8 cellular contexts compared by ENCODE assay signal in the genomic region with DNA sequence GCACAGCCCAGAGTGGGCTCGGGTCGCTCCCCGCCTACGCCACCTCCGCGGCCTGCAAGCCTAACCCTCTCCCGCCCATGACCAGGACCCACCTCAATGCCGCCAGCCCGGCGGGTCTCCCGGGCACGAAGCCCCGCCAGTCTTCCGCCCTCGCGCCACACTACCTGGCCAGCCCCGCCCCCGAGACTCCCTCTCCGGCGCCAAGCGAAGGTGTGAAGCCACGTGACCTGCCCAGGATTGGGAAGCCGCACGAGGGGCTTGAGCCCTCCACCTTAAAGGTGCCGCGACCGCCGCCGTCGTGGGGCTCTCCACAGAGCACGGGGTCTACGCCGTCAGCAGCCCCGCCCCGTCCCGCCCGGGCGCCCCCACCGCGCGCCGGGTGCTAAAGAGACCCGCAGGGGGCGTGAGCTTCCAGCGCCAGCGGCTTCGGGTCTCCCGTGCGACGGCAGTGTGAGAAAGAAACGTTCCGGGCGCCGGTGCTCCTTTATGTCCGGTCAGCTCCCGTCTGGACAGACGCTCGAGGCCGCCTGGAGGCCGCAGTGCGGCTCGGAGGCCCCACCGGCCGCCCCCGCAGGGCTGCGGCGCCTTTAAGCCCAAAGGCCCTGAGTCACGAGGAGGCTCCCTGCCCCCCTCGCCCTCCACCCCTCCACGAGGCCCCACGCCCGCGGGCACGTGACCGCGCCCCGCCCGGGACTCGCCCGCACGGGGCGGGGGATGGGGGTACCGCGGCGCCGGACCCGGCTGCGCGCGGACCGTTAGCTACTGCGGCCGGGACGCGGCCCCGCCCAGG. TPM values are rescaled to one million over a fixed set of nuclear protein-coding genes. Genes with fewer than 3 reads are reported as not detected.
A peak's percentile ranks its signal among the peaks of the same experiment; 100 is the strongest.
DNase-seq lines count a peak whose midpoint lies in the region; ATAC-seq and TF ChIP-seq lines count a peak whose summit lies in the region.

Gene CPEB1, minus strand, starts transcription at position 319 of the 790 bp plus-strand sequence. CDS start 18,904 bp downstream, outside the sequence.

- peak; percentile 69 for DNase-seq in Daoy (ENCODE audit: low read depth)
- DNase-seq in activated CD8-positive, alpha-beta memory T cell treated with anti-CD3 and anti-CD28 coated beads for 4 hours (ENCODE audit: low read depth in 2 of 2): peak; percentile 30
- DNase-seq in erythroblast (lab: John Stamatoyannopoulos, UW): peak; percentile 81 to 85
- no peak for DNase-seq in HuH-7 (ENCODE audit: low spot score)

- H3K27ac ChIP-seq in HUES6 (ENCODE audit: low read depth, low read length) (no peak within 1 kb of the TSS), muscle layer of colon (ENCODE audit: low read depth, low read length) (no peak within 1 kb of the TSS), stomach smooth muscle (ENCODE audit: low read length) (no peak within 1 kb of the TSS)

- H3K9ac ChIP-seq in HUES6 (ENCODE audit: low read length) (no peak within 1 kb of the TSS), muscle layer of colon (ENCODE audit: low read length) (no peak within 1 kb of the TSS), stomach smooth muscle (ENCODE audit: low read length in 2 of 2) (no peak within 1 kb of the TSS)

- no peak for ATAC-seq in HG03095 (IDR thresholded peaks at IDR 0.05; ENCODE audit: unreplicated experiment)

- H3K36me3 ChIP-seq in HUES6 (ENCODE audit: control insufficient read depth, insufficient read depth, low read length): no peaks in the 10 kb centered on the region
- no peaks in the 10 kb centered on the region for H3K36me3 ChIP-seq in muscle layer of colon (ENCODE audit: insufficient read depth, low read length)
- H3K36me3 ChIP-seq in stomach smooth muscle (ENCODE audit: control insufficient read depth in 2 of 2, insufficient read depth in 2 of 2, low read length in 2 of 2): no peaks in the 10 kb centered on the region

- H3K4me3 ChIP-seq in HUES6 (ENCODE audit: low read depth, low read length): peak within 1 kb of the TSS; percentile 50
- H3K4me3 ChIP-seq in muscle layer of colon (ENCODE audit: low read depth in 1 of 2, low read length in 2 of 2): peak within 1 kb of the TSS; percentile 55 to 56
- peak within 1 kb of the TSS; percentile 70 to 71 for H3K4me3 ChIP-seq in stomach smooth muscle (ENCODE audit: low read length in 2 of 2)

- peaks cover 62% of the 10 kb centered on the region for H3K27me3 ChIP-seq in HUES6 (ENCODE audit: control insufficient read depth, insufficient read depth, low read length)
- peaks cover 0 to 23% of the 10 kb centered on the region in 2 donors for H3K27me3 ChIP-seq in muscle layer of colon (ENCODE audit: control insufficient read depth in 1 of 2, insufficient read depth in 2 of 2, low read length in 2 of 2)
- peaks cover 14 to 37% of the 10 kb centered on the region in 2 donors for H3K27me3 ChIP-seq in stomach smooth muscle (ENCODE audit: control insufficient read depth in 1 of 2, insufficient read depth in 2 of 2, low read length in 2 of 2)

- H3K4me1 ChIP-seq in HUES6 (ENCODE audit: control insufficient read depth, insufficient read depth, low read length) (peaks cover 10% of the 10 kb centered on the region), muscle layer of colon (ENCODE audit: insufficient read depth, low read length) (peaks cover 5% of the 10 kb centered on the region), stomach smooth muscle (ENCODE audit: control insufficient read depth, insufficient read depth, low read length) (peaks cover 25% of the 10 kb centered on the region)

- H3K9me3 ChIP-seq in HUES6 (ENCODE audit: control insufficient read depth, insufficient read depth, low read depth, low read length) (no peaks in the 10 kb centered on the region), muscle layer of colon (ENCODE audit: low read length) (no peaks in the 10 kb centered on the region), stomach smooth muscle (ENCODE audit: control insufficient read depth in 2 of 2, low read length in 2 of 2) (no peaks in the 10 kb centered on the region)

- no peak for TF ChIP-seq POLR2A in erythroblast (IDR thresholded peaks at IDR 0.05; ENCODE audit: low read length)

RNA-seq across cellular contexts. Expression of gene CPEB1, which starts in this region (rescaled TPM):
- total RNA-seq in Daoy (2014; rRNA removed; shearing (Covaris generic)): 5.2 and 5.3 TPM in 2 replicates
